ENCODE assay signal across 9 cellular contexts in genomic region chr12:109888179-109889020, GRCh38. TPM values are rescaled to one million over a fixed set of nuclear protein-coding genes. Genes with fewer than 3 reads are reported as not detected.
DNase-seq lines count a peak whose midpoint lies in the region; ATAC-seq and FAIRE-seq lines count a peak whose summit lies in the region.
"Had no signal": no experiment of that assay in that cellular context is flagged by ENCODE, and none has a peak within 500 bp of the region (broad histone marks: within the 10 kb centered on the region; RNA-seq: fewer than 3 reads in every experiment).

No MANE protein-coding gene starts in this region.

- no peaks in the 10 kb centered on the region for H3K27me3 Mint-ChIP-seq in activated T-cell treated with anti-CD3 and anti-CD28 coated beads, Interleukin-2, amount 50 U/mL, for 72 hours (ENCODE audit: low read depth)
- H3K27me3 Mint-ChIP-seq in immature natural killer cell (ENCODE audit: low read depth in 3 of 3): peaks cover 2 to 13% (median 8%) of the 10 kb centered on the region in 3 donors

- no peaks in the 10 kb centered on the region for H3K9me3 Mint-ChIP-seq in activated T-cell treated with anti-CD3 and anti-CD28 coated beads, Interleukin-2, amount 50 U/mL, for 72 hours
- H3K9me3 Mint-ChIP-seq in immature natural killer cell: no peaks in the 10 kb centered on the region

- no peaks in the 10 kb centered on the region for H3K36me3 Mint-ChIP-seq in activated T-cell treated with anti-CD3 and anti-CD28 coated beads, Interleukin-2, amount 50 U/mL, for 72 hours (ENCODE audit: insufficient read depth in 2 of 2)
- no peaks in the 10 kb centered on the region for H3K36me3 Mint-ChIP-seq in immature natural killer cell

- H3K4me1 ChIP-seq in aorta (ENCODE audit: control insufficient read depth in 1 of 2, insufficient read depth in 2 of 2, low read length in 2 of 2): no peaks in the 10 kb centered on the region

- H3K4me3 ChIP-seq in aorta (ENCODE audit: low read length in 2 of 2): no peak overlapping the region

- H3K27me3 ChIP-seq in aorta (ENCODE audit: control insufficient read depth in 1 of 2, insufficient read depth in 2 of 2, low read length in 1 of 2): no peaks in the 10 kb centered on the region

- H3K27ac Mint-ChIP-seq in activated T-cell treated with anti-CD3 and anti-CD28 coated beads, Interleukin-2, amount 50 U/mL, for 72 hours: peak overlapping the region; percentile 99
- peak overlapping the region; percentile 96 to 99 (median 98) for H3K27ac Mint-ChIP-seq in immature natural killer cell

- intact Hi-C loops in aorta (cut with DNase I): no loop called here

- FAIRE-seq in HTR-8/SVneo (lab: Jason Lieb, UNC): no peak
- FAIRE-seq: endometrium had no signal

- H3K36me3 ChIP-seq in aorta (ENCODE audit: control insufficient read depth in 1 of 2, insufficient read depth in 2 of 2, low read length in 1 of 2): no peaks in the 10 kb centered on the region

- H3K4me3 Mint-ChIP-seq in activated T-cell treated with anti-CD3 and anti-CD28 coated beads, Interleukin-2, amount 50 U/mL, for 72 hours: peak overlapping the region; percentile 69 to 94
- peak overlapping the region; percentile 82 to 95 (median 86) for H3K4me3 Mint-ChIP-seq in immature natural killer cell

- DNase-seq in AML-193 (lab: John Stamatoyannopoulos, UW) (peak; percentile 73 to 90), HTR-8/SVneo (ENCODE audit: insufficient read length, low spot score) (peak; percentile 37), immature natural killer cell (peak; percentile 71 to 76 (median 75)), aorta (no peak), substantia nigra (lab: John Stamatoyannopoulos, UW) (no peak), NCI-H524 (lab: John Stamatoyannopoulos, UW) (no peak), GM19238 (ENCODE audit: insufficient read length, low spot score) (no peak)
- peak; percentile 18 to 35 for DNase-seq in activated T-cell treated with anti-CD3 and anti-CD28 coated beads, Interleukin-2, amount 50 U/mL, for 72 hours

- H3K27ac ChIP-seq in aorta (ENCODE audit: low read depth in 1 of 2, low read length in 2 of 2) (no peak overlapping the region), substantia nigra (ENCODE audit: low read depth, low read length, poor library complexity, severe bottlenecking) (no peak overlapping the region)

- 76% methylated on average over 12 of the region's 12 CpGs for WGBS in aorta, 2 donors

- H3K9me3 ChIP-seq in aorta (ENCODE audit: control insufficient read depth, low read length): no peaks in the 10 kb centered on the region

- peaks cover 42% of the 10 kb centered on the region for H3K4me1 Mint-ChIP-seq in activated T-cell treated with anti-CD3 and anti-CD28 coated beads, Interleukin-2, amount 50 U/mL, for 72 hours (ENCODE audit: low read depth)
- peaks cover 54 to 57% of the 10 kb centered on the region in 2 donors for H3K4me1 Mint-ChIP-seq in immature natural killer cell

- ATAC-seq in activated T-cell treated with anti-CD3 and anti-CD28 coated beads, Interleukin-2, amount 50 U/mL, for 72 hours (replicated peaks in 1 of 2): peak; percentile 85 to 86
- peak; percentile 7 for ATAC-seq in aorta (ENCODE audit: low FRiP score)

RNA-seq across cellular contexts. Expression of gene GLTP, which starts 8.1 kb away (rescaled TPM):
- 10 to 100 TPM; 23.8 to 24.5 TPM for total RNA-seq in activated T-cell treated with anti-CD3 and anti-CD28 coated beads, Interleukin-2, amount 50 U/mL, for 72 hours
- polyA plus RNA-seq in immature natural killer cell (10 to 100 TPM; 64.8 to 95.1 (median 71.9) TPM), aorta (10 to 100 TPM; 25.4 to 31.7 TPM)
- total RNA-seq in aorta: 10 to 100 TPM; 38.4 to 38.6 TPM

RNA-seq across cellular contexts. Expression of gene TCHP, which starts 11.7 kb away (rescaled TPM):
- total RNA-seq in activated T-cell treated with anti-CD3 and anti-CD28 coated beads, Interleukin-2, amount 50 U/mL, for 72 hours: 10 to 100 TPM; 22.5 to 25.1 TPM
- polyA plus RNA-seq in immature natural killer cell (10 to 100 TPM in 1 of 3 donors, 1 to 10 TPM in 2; 2.9 to 22.8 (median 9.1) TPM), aorta (10 to 100 TPM in 1 of 2 donors, 1 to 10 TPM in 1; 4.3 to 14.6 TPM)
- 10 to 100 TPM in 1 of 2 donors, 1 to 10 TPM in 1; 9.8 to 21.1 TPM for total RNA-seq in aorta

RNA-seq across cellular contexts. Expression of gene TRPV4, which starts 55.2 kb away (rescaled TPM):
- not detected for total RNA-seq in activated T-cell treated with anti-CD3 and anti-CD28 coated beads, Interleukin-2, amount 50 U/mL, for 72 hours
- polyA plus RNA-seq in immature natural killer cell (not detected), aorta (1 to 10 TPM in 1 of 2 donors, under 1 TPM in 1; 0.08 to 1.3 TPM)
- total RNA-seq in aorta: 1 to 10 TPM; 2.5 to 3.9 TPM

Comparison
In these comparisons a context has a peak if more than half of its experiments do, and no peak if none do; other contexts are left out.
1. DNase-seq: peak in AML-193 (2 of 2), HTR-8/SVneo (single experiment), activated T-cell treated with anti-CD3 and anti-CD28 coated beads, Interleukin-2, amount 50 U/mL, for 72 hours (2 of 2) and immature natural killer cell (3 of 3); none in aorta (0 of 2), substantia nigra (0 of 49), NCI-H524 (0 of 2) and GM19238 (single experiment).